1 cellular context compared by ENCODE assay signal in the genomic region with DNA sequence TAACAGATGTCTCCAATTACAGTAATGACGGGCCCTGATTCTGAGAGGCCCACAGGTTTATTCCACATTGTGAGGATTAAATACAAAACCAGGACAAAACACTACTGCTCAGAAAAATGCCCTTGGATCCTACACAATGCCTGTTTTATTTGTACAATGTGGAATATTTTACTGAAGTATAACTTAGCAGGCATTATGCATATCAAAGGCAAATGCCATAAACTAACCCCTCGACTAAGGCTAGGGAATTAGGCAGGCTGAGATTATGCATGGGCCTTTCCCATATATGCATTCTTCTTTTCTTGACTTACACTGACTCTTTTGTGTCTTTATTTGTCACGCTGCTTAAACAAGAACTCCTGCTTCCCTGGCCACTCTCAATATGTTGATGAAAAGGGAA.
TF ChIP-seq lines count a peak whose summit lies in the region.

No MANE protein-coding gene starts in this region.

TF ChIP-seq in WTC11, 78 proteins besides CTCF, POLR2A, EP300 and RAD21 (continued from another document):
- TF ChIP-seq TP53 (CRISPR knock-in tag; IDR thresholded peaks at IDR 0.05) (no peak), PRRX2 (CRISPR knock-in tag; IDR thresholded peaks at IDR 0.05) (no peak), CBFB (CRISPR knock-in tag; IDR thresholded peaks at IDR 0.05; ENCODE audit: low read depth) (no peak), ZNF396 (CRISPR knock-in tag; IDR thresholded peaks at IDR 0.05; ENCODE audit: borderline replicate concordance) (no peak), GRHL2 (CRISPR knock-in tag; IDR thresholded peaks at IDR 0.05; ENCODE audit: insufficient replicate concordance, severe bottlenecking) (no peak), TEAD4 (CRISPR knock-in tag; IDR thresholded peaks at IDR 0.05) (no peak), FOXP1 (CRISPR knock-in tag; IDR thresholded peaks at IDR 0.05; ENCODE audit: borderline replicate concordance) (no peak)
- TF ChIP-seq, protein P1, sequence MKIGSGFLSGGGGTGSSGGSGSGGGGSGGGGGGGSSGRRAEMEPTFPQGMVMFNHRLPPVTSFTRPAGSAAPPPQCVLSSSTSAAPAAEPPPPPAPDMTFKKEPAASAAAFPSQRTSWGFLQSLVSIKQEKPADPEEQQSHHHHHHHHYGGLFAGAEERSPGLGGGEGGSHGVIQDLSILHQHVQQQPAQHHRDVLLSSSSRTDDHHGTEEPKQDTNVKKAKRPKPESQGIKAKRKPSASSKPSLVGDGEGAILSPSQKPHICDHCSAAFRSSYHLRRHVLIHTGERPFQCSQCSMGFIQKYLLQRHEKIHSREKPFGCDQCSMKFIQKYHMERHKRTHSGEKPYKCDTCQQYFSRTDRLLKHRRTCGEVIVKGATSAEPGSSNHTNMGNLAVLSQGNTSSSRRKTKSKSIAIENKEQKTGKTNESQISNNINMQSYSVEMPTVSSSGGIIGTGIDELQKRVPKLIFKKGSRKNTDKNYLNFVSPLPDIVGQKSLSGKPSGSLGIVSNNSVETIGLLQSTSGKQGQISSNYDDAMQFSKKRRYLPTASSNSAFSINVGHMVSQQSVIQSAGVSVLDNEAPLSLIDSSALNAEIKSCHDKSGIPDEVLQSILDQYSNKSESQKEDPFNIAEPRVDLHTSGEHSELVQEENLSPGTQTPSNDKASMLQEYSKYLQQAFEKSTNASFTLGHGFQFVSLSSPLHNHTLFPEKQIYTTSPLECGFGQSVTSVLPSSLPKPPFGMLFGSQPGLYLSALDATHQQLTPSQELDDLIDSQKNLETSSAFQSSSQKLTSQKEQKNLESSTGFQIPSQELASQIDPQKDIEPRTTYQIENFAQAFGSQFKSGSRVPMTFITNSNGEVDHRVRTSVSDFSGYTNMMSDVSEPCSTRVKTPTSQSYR (CRISPR knock-in tag; IDR thresholded peaks at IDR 0.05): no peak
- TF ChIP-seq, protein P2, sequence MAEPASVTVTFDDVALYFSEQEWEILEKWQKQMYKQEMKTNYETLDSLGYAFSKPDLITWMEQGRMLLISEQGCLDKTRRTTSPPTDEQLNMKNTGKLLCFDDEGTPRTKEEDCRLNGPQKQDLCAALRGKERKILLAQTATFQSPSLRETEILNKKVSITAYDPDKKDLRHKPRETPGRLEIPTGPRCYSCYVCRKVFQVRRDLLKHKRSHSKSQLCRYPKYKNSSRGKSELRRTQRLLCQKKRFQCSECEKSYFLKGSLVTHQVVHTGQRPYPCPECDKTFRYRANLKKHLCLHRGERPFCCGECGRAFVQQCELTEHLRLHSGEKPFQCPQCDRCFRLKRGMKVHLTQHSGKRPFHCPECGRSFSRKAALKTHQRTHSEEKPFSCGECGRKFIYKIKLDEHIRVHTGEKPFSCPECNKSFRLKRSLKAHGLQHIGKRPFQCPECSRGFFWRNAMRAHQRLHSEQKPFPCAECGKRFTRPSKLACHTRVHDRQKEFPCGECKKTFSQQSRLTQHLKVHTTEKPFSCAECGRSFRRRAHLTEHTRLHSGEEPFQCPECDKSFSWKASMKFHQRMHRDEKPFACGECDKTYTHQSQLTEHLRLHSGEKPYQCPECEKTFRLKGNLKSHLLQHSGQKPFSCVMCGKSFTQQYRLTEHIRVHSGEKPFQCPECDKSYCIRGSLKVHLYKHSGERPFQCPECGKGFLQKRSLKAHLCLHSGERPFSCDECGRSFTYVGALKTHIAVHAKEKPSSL (CRISPR knock-in tag; conservative IDR thresholded peaks at IDR 0.05): no peak
- TF ChIP-seq, protein P3, sequence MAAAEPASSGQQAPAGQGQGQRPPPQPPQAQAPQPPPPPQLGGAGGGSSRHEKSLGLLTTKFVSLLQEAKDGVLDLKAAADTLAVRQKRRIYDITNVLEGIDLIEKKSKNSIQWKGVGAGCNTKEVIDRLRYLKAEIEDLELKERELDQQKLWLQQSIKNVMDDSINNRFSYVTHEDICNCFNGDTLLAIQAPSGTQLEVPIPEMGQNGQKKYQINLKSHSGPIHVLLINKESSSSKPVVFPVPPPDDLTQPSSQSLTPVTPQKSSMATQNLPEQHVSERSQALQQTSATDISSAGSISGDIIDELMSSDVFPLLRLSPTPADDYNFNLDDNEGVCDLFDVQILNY (CRISPR knock-in tag; IDR thresholded peaks at IDR 0.05): no peak
- TF ChIP-seq, protein P4, sequence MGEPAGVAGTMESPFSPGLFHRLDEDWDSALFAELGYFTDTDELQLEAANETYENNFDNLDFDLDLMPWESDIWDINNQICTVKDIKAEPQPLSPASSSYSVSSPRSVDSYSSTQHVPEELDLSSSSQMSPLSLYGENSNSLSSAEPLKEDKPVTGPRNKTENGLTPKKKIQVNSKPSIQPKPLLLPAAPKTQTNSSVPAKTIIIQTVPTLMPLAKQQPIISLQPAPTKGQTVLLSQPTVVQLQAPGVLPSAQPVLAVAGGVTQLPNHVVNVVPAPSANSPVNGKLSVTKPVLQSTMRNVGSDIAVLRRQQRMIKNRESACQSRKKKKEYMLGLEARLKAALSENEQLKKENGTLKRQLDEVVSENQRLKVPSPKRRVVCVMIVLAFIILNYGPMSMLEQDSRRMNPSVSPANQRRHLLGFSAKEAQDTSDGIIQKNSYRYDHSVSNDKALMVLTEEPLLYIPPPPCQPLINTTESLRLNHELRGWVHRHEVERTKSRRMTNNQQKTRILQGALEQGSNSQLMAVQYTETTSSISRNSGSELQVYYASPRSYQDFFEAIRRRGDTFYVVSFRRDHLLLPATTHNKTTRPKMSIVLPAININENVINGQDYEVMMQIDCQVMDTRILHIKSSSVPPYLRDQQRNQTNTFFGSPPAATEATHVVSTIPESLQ (CRISPR knock-in tag; IDR thresholded peaks at IDR 0.05): no peak
